ENCODE assay signal across 22 cellular contexts in genomic region chr11:74185285-74185684, GRCh38.
"Had no signal": no experiment of that assay in that cellular context is flagged by ENCODE, and none has a peak within 500 bp of the region (broad histone marks: within the 10 kb centered on the region; RNA-seq: fewer than 3 reads in every experiment).

No MANE protein-coding gene starts in this region.

- H3K9me3 ChIP-seq: MG63 had no signal

- H3K36me3 ChIP-seq: MG63 had no signal

- H3K4me3 Mint-ChIP-seq: activated B cell treated with CpG ODN at 0.5 μM for 24 hours; activated CD4-positive, alpha-beta T cell treated with anti-CD3 and anti-CD28 coated beads, Interleukin-2, amount 10 ng/mL, durations not matched to agents 24 days and 14 days; activated CD8-positive, alpha-beta memory T cell treated with anti-CD3 and anti-CD28 coated beads, Interleukin-2, amount 10 ng/mL, durations not matched to agents 7 days and 5 days; activated naive CD4-positive, alpha-beta T cell treated with anti-CD3 and anti-CD28 coated beads for 36 hours; activated naive CD8-positive, alpha-beta T cell; activated T-cell treated with anti-CD3 and anti-CD28 coated beads, Interleukin-2, amount 50 U/mL, for 24 hours had no signal

- H3K4me3 ChIP-seq: MG63 had no signal

- H3K4me1 Mint-ChIP-seq: activated B cell treated with CpG ODN at 0.5 μM for 24 hours had no signal

- H3K9me3 Mint-ChIP-seq: activated B cell treated with CpG ODN at 0.5 μM for 24 hours; activated CD4-positive, alpha-beta T cell treated with anti-CD3 and anti-CD28 coated beads, Interleukin-2, amount 10 ng/mL, durations not matched to agents 24 days and 14 days had no signal

- H3K27me3 ChIP-seq: MG63 had no signal

- DNase-seq: activated B cell treated with CpG ODN at 0.5 μM for 24 hours; activated CD4-positive, alpha-beta T cell treated with anti-CD3 and anti-CD28 coated beads for 1 hour; activated CD4-positive, alpha-beta T cell treated with anti-CD3 and anti-CD28 coated beads, Interleukin-2, amount 10 ng/mL, durations not matched to agents 24 days and 14 days; activated CD4-positive, alpha-beta T cell treated with anti-CD3 and anti-CD28 coated beads, Interleukin-2, amount 50 U/mL, for 48 hours; activated CD8-positive, alpha-beta memory T cell treated with anti-CD3 and anti-CD28 coated beads, Interleukin-2, amount 10 ng/mL, durations not matched to agents 7 days and 5 days; activated gamma-delta T cell; activated naive CD4-positive, alpha-beta T cell treated with anti-CD3 and anti-CD28 coated beads for 36 hours; activated T-cell treated with anti-CD3 and anti-CD28 coated beads, Interleukin-2, amount 50 U/mL, for 24 hours; cerebellar nuclear complex; MG63; MV-4-11; NCI-H1092 treated with DMSO at 0.1 percent for 48 hours; NCI-H1436; NCI-H1694 treated with DMSO at 0.1 percent for 48 hours; NCI-H2029 treated with DMSO at 0.1 percent for 48 hours; NCI-H446; NCI-H524; SIG-M5; T-helper 2 cell; T1000 had no signal

- H3K27ac Mint-ChIP-seq: activated B cell treated with CpG ODN at 0.5 μM for 24 hours; activated CD4-positive, alpha-beta T cell treated with anti-CD3 and anti-CD28 coated beads, Interleukin-2, amount 10 ng/mL, durations not matched to agents 24 days and 14 days; activated CD8-positive, alpha-beta memory T cell treated with anti-CD3 and anti-CD28 coated beads, Interleukin-2, amount 10 ng/mL, durations not matched to agents 7 days and 5 days; activated naive CD4-positive, alpha-beta T cell treated with anti-CD3 and anti-CD28 coated beads for 36 hours; activated naive CD8-positive, alpha-beta T cell; activated T-cell treated with anti-CD3 and anti-CD28 coated beads, Interleukin-2, amount 50 U/mL, for 24 hours had no signal

- FAIRE-seq: TTC549 had no signal

- H3K27me3 Mint-ChIP-seq: activated B cell treated with CpG ODN at 0.5 μM for 24 hours; activated CD4-positive, alpha-beta T cell treated with anti-CD3 and anti-CD28 coated beads, Interleukin-2, amount 10 ng/mL, durations not matched to agents 24 days and 14 days; activated CD8-positive, alpha-beta memory T cell treated with anti-CD3 and anti-CD28 coated beads, Interleukin-2, amount 10 ng/mL, durations not matched to agents 7 days and 5 days; activated naive CD8-positive, alpha-beta T cell; activated T-cell treated with anti-CD3 and anti-CD28 coated beads, Interleukin-2, amount 50 U/mL, for 24 hours had no signal

- ATAC-seq: activated CD8-positive, alpha-beta memory T cell treated with anti-CD3 and anti-CD28 coated beads, Interleukin-2, amount 10 ng/mL, durations not matched to agents 7 days and 5 days had no signal
